In genomic region chr13:95185311-95185710, GRCh38 we compare ENCODE assay signal across 18 cellular contexts.
DNase-seq lines count a peak whose midpoint lies in the region; ATAC-seq and TF ChIP-seq lines count a peak whose summit lies in the region.
"Had no signal": no experiment of that assay in that cellular context is flagged by ENCODE, and none has a peak within 500 bp of the region (broad histone marks: within the 10 kb centered on the region; RNA-seq: fewer than 3 reads in every experiment).

No MANE protein-coding gene starts in this region.

- peaks cover 3% of the 10 kb centered on the region for H3K9me3 ChIP-seq in neural cell (ENCODE audit: low read length)
- H3K9me3 ChIP-seq in tibial artery = no peaks in the 10 kb centered on the region
- H3K9me3 ChIP-seq: pancreas, upper lobe of left lung had no signal

- no peaks in the 10 kb centered on the region for H3K27me3 ChIP-seq in neural cell (ENCODE audit: insufficient read depth, low read depth, low read length)
- H3K27me3 ChIP-seq in tibial artery = no peaks in the 10 kb centered on the region
- H3K27me3 ChIP-seq in brain microvascular endothelial cell (replicated peaks) = no peaks in the 10 kb centered on the region
- H3K27me3 ChIP-seq: pancreas, upper lobe of left lung had no signal

- no peaks in the 10 kb centered on the region for H3K79me2 ChIP-seq in neural cell (replicated peaks; ENCODE audit: insufficient read depth, low read length)

- TF ChIP-seq CTCF in neural cell (IDR thresholded peaks at IDR 0.05; ENCODE audit: poor library complexity, severe bottlenecking) = peak; percentile 15
- no peak for TF ChIP-seq CTCF in tibial artery (IDR thresholded peaks at IDR 0.05)
- no peak for TF ChIP-seq CTCF in brain microvascular endothelial cell (IDR thresholded peaks at IDR 0.05; ENCODE audit: low read depth, low read length, missing control alignments)

- H4K20me1 ChIP-seq in neural cell (ENCODE audit: insufficient read depth) = no peaks in the 10 kb centered on the region

- H3K27ac Mint-ChIP-seq in activated CD8-positive, alpha-beta memory T cell treated with anti-CD3 and anti-CD28 coated beads, Interleukin-2, amount 10 ng/mL, durations not matched to agents 7 days and 5 days = peak overlapping the region; percentile 83
- H3K27ac Mint-ChIP-seq in activated T-helper 17 cell treated with anti-CD3 and anti-CD28 coated beads, Interleukin-2, amount 50 U/mL, for 72 hours = peak overlapping the region; percentile 91
- H3K27ac Mint-ChIP-seq: brain, H9 had no signal

- TF ChIP-seq EP300 in neural cell (conservative IDR thresholded peaks at IDR 0.05; ENCODE audit: poor library complexity, severe bottlenecking) = peak; percentile 48

- no peak overlapping the region for H3K4me3 Mint-ChIP-seq in activated CD8-positive, alpha-beta memory T cell treated with anti-CD3 and anti-CD28 coated beads, Interleukin-2, amount 10 ng/mL, durations not matched to agents 7 days and 5 days
- peak overlapping the region; percentile 72 for H3K4me3 Mint-ChIP-seq in activated T-helper 17 cell treated with anti-CD3 and anti-CD28 coated beads, Interleukin-2, amount 50 U/mL, for 72 hours
- H3K4me3 Mint-ChIP-seq: brain, H9 had no signal

- ATAC-seq in activated CD8-positive, alpha-beta memory T cell treated with anti-CD3 and anti-CD28 coated beads, Interleukin-2, amount 10 ng/mL, durations not matched to agents 7 days and 5 days = peak; percentile 21
- no peak for ATAC-seq in activated T-helper 17 cell treated with anti-CD3 and anti-CD28 coated beads, Interleukin-2, amount 50 U/mL, for 72 hours (replicated peaks)
- ATAC-seq in GM18870 (IDR thresholded peaks at IDR 0.05; ENCODE audit: unreplicated experiment) = no peak
- ATAC-seq: pancreas had no signal

- CTCF ChIA-PET in activated CD8-positive, alpha-beta memory T cell treated with anti-CD3 and anti-CD28 coated beads, Interleukin-2, amount 10 ng/mL, durations not matched to agents 7 days and 5 days (lab: Charles Lee) = interaction anchor here (1.1 to 12.3 kb wide), 2 partner anchors 196 to 217 kb away, joined by 4 to 234 read pairs; no protein-coding TSS in a partner anchor

- peaks cover 63% of the 10 kb centered on the region for H3K4me1 Mint-ChIP-seq in activated CD8-positive, alpha-beta memory T cell treated with anti-CD3 and anti-CD28 coated beads, Interleukin-2, amount 10 ng/mL, durations not matched to agents 7 days and 5 days
- H3K4me1 Mint-ChIP-seq in activated T-helper 17 cell treated with anti-CD3 and anti-CD28 coated beads, Interleukin-2, amount 50 U/mL, for 72 hours = peaks cover 26% of the 10 kb centered on the region

- in situ Hi-C loops in brain microvascular endothelial cell (cut with HindIII; ENCODE audit: low pct_ligation_motif_present, low sequenced_read_pairs) = loop anchor here (10.0 kb wide), 1 partner anchor 219 kb away; no protein-coding TSS in a partner anchor

- H3K9me3 Mint-ChIP-seq in activated CD8-positive, alpha-beta memory T cell treated with anti-CD3 and anti-CD28 coated beads, Interleukin-2, amount 10 ng/mL, durations not matched to agents 7 days and 5 days (ENCODE audit: low read depth) = peaks cover 2% of the 10 kb centered on the region
- no peaks in the 10 kb centered on the region for H3K9me3 Mint-ChIP-seq in activated T-helper 17 cell treated with anti-CD3 and anti-CD28 coated beads, Interleukin-2, amount 50 U/mL, for 72 hours
- H3K9me3 Mint-ChIP-seq: H9 had no signal

- no peaks in the 10 kb centered on the region for H3K9me2 ChIP-seq in neural cell (ENCODE audit: insufficient read depth, low read length)

- no peak overlapping the region for H3K9ac ChIP-seq in neural cell (ENCODE audit: low read length)

- H3K36me3 ChIP-seq in neural cell (ENCODE audit: insufficient read depth, low read length) (no peaks in the 10 kb centered on the region), tibial artery (no peaks in the 10 kb centered on the region), brain microvascular endothelial cell (replicated peaks) (no peaks in the 10 kb centered on the region)
- H3K36me3 ChIP-seq: pancreas had no signal

- DNase-seq in activated CD8-positive, alpha-beta memory T cell treated with anti-CD3 and anti-CD28 coated beads, Interleukin-2, amount 10 ng/mL, durations not matched to agents 7 days and 5 days = no peak
- no peak for DNase-seq in activated CD8-positive, alpha-beta memory T cell treated with anti-CD3 and anti-CD28 coated beads for 24 hours
- peak; percentile 97 for DNase-seq in NCI-H146 treated with DMSO at 0.1 percent for 48 hours (lab: John Stamatoyannopoulos, UW; ENCODE audit: unreplicated experiment)
- DNase-seq in tibial artery = no peak
- no peak for DNase-seq in brain microvascular endothelial cell
- DNase-seq: activated CD4-positive, CD25-positive, alpha-beta regulatory T cell treated with anti-CD3 and anti-CD28 coated beads, Interleukin-2, amount 50 U/mL, for 72 hours; H9; hippocampal formation; MM.1S; NK-92 treated with Interleukin-12 subunit alpha and Interleukin-12 subunit beta, amount 100 ng/mL, for 24 hours; pancreas; Right ventricle myocardium superior had no signal

- H3F3A ChIP-seq in neural cell (ENCODE audit: insufficient read depth, low read length, poor library complexity, severe bottlenecking) = no peaks in the 10 kb centered on the region

- peaks cover 14% of the 10 kb centered on the region for H3K36me3 Mint-ChIP-seq in activated CD8-positive, alpha-beta memory T cell treated with anti-CD3 and anti-CD28 coated beads, Interleukin-2, amount 10 ng/mL, durations not matched to agents 7 days and 5 days
- H3K36me3 Mint-ChIP-seq in activated T-helper 17 cell treated with anti-CD3 and anti-CD28 coated beads, Interleukin-2, amount 50 U/mL, for 72 hours (ENCODE audit: low read depth) = no peaks in the 10 kb centered on the region
- H3K36me3 Mint-ChIP-seq: brain had no signal

- H2AFZ ChIP-seq in neural cell (ENCODE audit: low read depth, low read length) = no peak overlapping the region

- no peak overlapping the region for H3K4me2 ChIP-seq in neural cell (ENCODE audit: low read length)

- H3K27ac ChIP-seq in neural cell (ENCODE audit: low read length) = peak overlapping the region; percentile 10
- no peak overlapping the region for H3K27ac ChIP-seq in tibial artery
- H3K27ac ChIP-seq in brain microvascular endothelial cell = no peak overlapping the region
- H3K27ac ChIP-seq: pancreas, upper lobe of left lung had no signal

- H3K4me1 ChIP-seq in tibial artery = peaks cover 0 to 9% (median 0%) of the 10 kb centered on the region in 4 donors

- no peak overlapping the region for H3K4me3 ChIP-seq in neural cell (ENCODE audit: low read length)
- no peak overlapping the region for H3K4me3 ChIP-seq in tibial artery
- H3K4me3 ChIP-seq in brain microvascular endothelial cell (ENCODE audit: low read depth, low read length) = no peak overlapping the region
- H3K4me3 ChIP-seq: pancreas, skin epidermis, upper lobe of left lung had no signal

- H3K27me3 Mint-ChIP-seq in activated CD8-positive, alpha-beta memory T cell treated with anti-CD3 and anti-CD28 coated beads, Interleukin-2, amount 10 ng/mL, durations not matched to agents 7 days and 5 days = no peaks in the 10 kb centered on the region
- H3K27me3 Mint-ChIP-seq in activated T-helper 17 cell treated with anti-CD3 and anti-CD28 coated beads, Interleukin-2, amount 50 U/mL, for 72 hours = no peaks in the 10 kb centered on the region
- H3K27me3 Mint-ChIP-seq: brain had no signal

- intact Hi-C loops in tibial artery (cut with DNase I; ENCODE audit: low total_unique reads) = no loop called here

- no peak for TF ChIP-seq RAD21 in neural cell (conservative IDR thresholded peaks at IDR 0.05)

TF ChIP-seq in neural cell, 6 proteins besides CTCF, POLR2A, EP300 and RAD21:
- TF ChIP-seq POLR2AphosphoS5 (IDR thresholded peaks at IDR 0.05) (peak; percentile 18), REST (IDR thresholded peaks at IDR 0.05; ENCODE audit: borderline replicate concordance) (no peak), TAF1 (IDR thresholded peaks at IDR 0.05; ENCODE audit: low read depth) (no peak), EZH2 (IDR thresholded peaks at IDR 0.05; ENCODE audit: borderline replicate concordance, insufficient read depth, low read length, poor library complexity, severe bottlenecking) (no peak), SMC3 (conservative IDR thresholded peaks at IDR 0.05; ENCODE audit: poor library complexity) (peak; percentile 16), MXI1 (conservative IDR thresholded peaks at IDR 0.05; ENCODE audit: poor library complexity, severe bottlenecking) (no peak)
